8 cellular contexts compared by ENCODE assay signal in the genomic region with DNA sequence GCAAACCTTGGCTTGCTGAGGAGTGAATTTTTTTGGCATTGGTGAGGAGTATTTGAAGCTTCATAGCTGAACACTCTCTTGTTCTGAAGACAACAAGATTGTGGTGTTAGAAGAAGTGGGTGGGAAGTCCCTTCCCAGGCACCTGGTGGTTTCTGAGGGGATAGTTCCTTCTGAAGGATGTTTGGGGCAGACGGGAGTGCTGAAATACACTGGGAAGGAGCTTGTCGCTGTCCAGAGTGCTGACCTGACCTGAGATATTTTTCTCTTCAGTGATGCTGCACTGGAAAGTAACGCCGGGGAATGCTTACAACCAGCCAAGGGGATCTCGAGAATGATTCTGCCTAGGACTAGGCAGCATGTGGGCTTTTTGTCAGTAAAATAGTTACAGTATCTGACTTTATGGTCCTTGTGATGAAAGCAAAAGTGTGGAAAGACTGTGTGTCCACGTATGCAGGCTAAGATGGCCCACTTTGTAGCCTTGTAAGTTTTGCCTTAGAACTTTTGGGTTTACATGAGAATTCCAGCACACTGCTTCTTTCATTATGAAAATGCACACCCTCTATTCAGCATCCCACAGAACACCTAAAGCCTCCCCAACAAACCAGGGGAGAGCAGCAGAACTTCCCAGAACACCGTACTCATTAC. TPM values are rescaled to one million over a fixed set of nuclear protein-coding genes. Genes with fewer than 3 reads are reported as not detected.
A peak's percentile ranks its signal among the peaks of the same experiment; 100 is the strongest.
DNase-seq lines count a peak whose midpoint lies in the region; ATAC-seq and TF ChIP-seq lines count a peak whose summit lies in the region.

No MANE protein-coding gene starts in this region.

- no peak overlapping the region for H3K4me3 Mint-ChIP-seq in endodermal cell

- 46 to 58% methylated on average over 6 to 7 of the region's 7 CpGs for WGBS in endodermal cell (ENCODE audit: insufficient coverage in 1 of 2, insufficient read length in 1 of 2), 2 experiments

- no peaks in the 10 kb centered on the region for H3K4me1 ChIP-seq in endodermal cell (ENCODE audit: control insufficient read depth, insufficient read depth, low read length)

- no peaks in the 10 kb centered on the region for H3K27me3 Mint-ChIP-seq in endodermal cell (ENCODE audit: insufficient read depth)

- H3K27me3 ChIP-seq in endodermal cell (ENCODE audit: control insufficient read depth, insufficient read depth, low read length, poor library complexity, severe bottlenecking) (no peaks in the 10 kb centered on the region), neural cell (ENCODE audit: insufficient read depth, low read depth, low read length) (no peaks in the 10 kb centered on the region)

- TF ChIP-seq CTCF in endodermal cell (conservative IDR thresholded peaks at IDR 0.05), result peak; percentile 71
- TF ChIP-seq CTCF in neural cell (IDR thresholded peaks at IDR 0.05; ENCODE audit: poor library complexity, severe bottlenecking), result no peak

- no peaks in the 10 kb centered on the region for H3K9me3 Mint-ChIP-seq in endodermal cell

- H4K20me1 ChIP-seq in neural cell (ENCODE audit: insufficient read depth), result peaks cover 5% of the 10 kb centered on the region

- H3K4me1 Mint-ChIP-seq in endodermal cell, result peaks cover 14% of the 10 kb centered on the region

- DNase-seq in H4 (ENCODE audit: low spot score) (peak; percentile 43), OCI-M2 (lab: John Stamatoyannopoulos, UW; ENCODE audit: unreplicated experiment) (peak; percentile 11), endodermal cell (peak; percentile 95), NCI-H82 (lab: John Stamatoyannopoulos, UW) (no peak), NCI-H2029 treated with DMSO at 0.1 percent for 48 hours (lab: John Stamatoyannopoulos, UW) (no peak)

- H3K36me3 Mint-ChIP-seq in endodermal cell (ENCODE audit: low read depth), result peaks cover 2% of the 10 kb centered on the region

- H3K9ac ChIP-seq in endodermal cell (ENCODE audit: extremely low read depth, low read length, poor library complexity, severe bottlenecking), result no peak overlapping the region
- no peak overlapping the region for H3K9ac ChIP-seq in neural cell (ENCODE audit: low read length)

- H3K4me3 ChIP-seq in endodermal cell (ENCODE audit: low read length), result no peak overlapping the region
- H3K4me3 ChIP-seq in neural cell (ENCODE audit: low read length), result peak overlapping the region; percentile 44

- no peak for ATAC-seq in HG02938 (IDR thresholded peaks at IDR 0.05; ENCODE audit: unreplicated experiment)
- no peak for ATAC-seq in GM19467 (IDR thresholded peaks at IDR 0.05; ENCODE audit: unreplicated experiment)

- no peaks in the 10 kb centered on the region for H3K9me3 ChIP-seq in endodermal cell (ENCODE audit: control insufficient read depth, low read length)
- no peaks in the 10 kb centered on the region for H3K9me3 ChIP-seq in neural cell (ENCODE audit: low read length)

- H2AFZ ChIP-seq in neural cell (ENCODE audit: low read depth, low read length), result no peak overlapping the region

- H3K4me2 ChIP-seq in neural cell (ENCODE audit: low read length), result no peak overlapping the region

- peaks cover 39% of the 10 kb centered on the region for H3K79me2 ChIP-seq in neural cell (replicated peaks; ENCODE audit: insufficient read depth, low read length)

- H3K9me2 ChIP-seq in neural cell (ENCODE audit: insufficient read depth, low read length), result no peaks in the 10 kb centered on the region

- TF ChIP-seq RAD21 in neural cell (conservative IDR thresholded peaks at IDR 0.05), result no peak

- H3K27ac Mint-ChIP-seq in endodermal cell, result no peak overlapping the region

- no peak overlapping the region for H3K27ac ChIP-seq in endodermal cell (ENCODE audit: low read depth, low read length)
- peak overlapping the region; percentile 39 for H3K27ac ChIP-seq in neural cell (ENCODE audit: low read length)

- no peaks in the 10 kb centered on the region for H3K36me3 ChIP-seq in endodermal cell (ENCODE audit: control insufficient read depth, insufficient read depth, low read length)
- H3K36me3 ChIP-seq in neural cell (ENCODE audit: insufficient read depth, low read length), result no peaks in the 10 kb centered on the region

- no peaks in the 10 kb centered on the region for H3F3A ChIP-seq in neural cell (ENCODE audit: insufficient read depth, low read length, poor library complexity, severe bottlenecking)

- TF ChIP-seq EP300 in neural cell (conservative IDR thresholded peaks at IDR 0.05; ENCODE audit: poor library complexity, severe bottlenecking), result no peak

TF ChIP-seq in neural cell, 6 proteins besides CTCF, POLR2A, EP300 and RAD21:
- TF ChIP-seq, protein P1, sequence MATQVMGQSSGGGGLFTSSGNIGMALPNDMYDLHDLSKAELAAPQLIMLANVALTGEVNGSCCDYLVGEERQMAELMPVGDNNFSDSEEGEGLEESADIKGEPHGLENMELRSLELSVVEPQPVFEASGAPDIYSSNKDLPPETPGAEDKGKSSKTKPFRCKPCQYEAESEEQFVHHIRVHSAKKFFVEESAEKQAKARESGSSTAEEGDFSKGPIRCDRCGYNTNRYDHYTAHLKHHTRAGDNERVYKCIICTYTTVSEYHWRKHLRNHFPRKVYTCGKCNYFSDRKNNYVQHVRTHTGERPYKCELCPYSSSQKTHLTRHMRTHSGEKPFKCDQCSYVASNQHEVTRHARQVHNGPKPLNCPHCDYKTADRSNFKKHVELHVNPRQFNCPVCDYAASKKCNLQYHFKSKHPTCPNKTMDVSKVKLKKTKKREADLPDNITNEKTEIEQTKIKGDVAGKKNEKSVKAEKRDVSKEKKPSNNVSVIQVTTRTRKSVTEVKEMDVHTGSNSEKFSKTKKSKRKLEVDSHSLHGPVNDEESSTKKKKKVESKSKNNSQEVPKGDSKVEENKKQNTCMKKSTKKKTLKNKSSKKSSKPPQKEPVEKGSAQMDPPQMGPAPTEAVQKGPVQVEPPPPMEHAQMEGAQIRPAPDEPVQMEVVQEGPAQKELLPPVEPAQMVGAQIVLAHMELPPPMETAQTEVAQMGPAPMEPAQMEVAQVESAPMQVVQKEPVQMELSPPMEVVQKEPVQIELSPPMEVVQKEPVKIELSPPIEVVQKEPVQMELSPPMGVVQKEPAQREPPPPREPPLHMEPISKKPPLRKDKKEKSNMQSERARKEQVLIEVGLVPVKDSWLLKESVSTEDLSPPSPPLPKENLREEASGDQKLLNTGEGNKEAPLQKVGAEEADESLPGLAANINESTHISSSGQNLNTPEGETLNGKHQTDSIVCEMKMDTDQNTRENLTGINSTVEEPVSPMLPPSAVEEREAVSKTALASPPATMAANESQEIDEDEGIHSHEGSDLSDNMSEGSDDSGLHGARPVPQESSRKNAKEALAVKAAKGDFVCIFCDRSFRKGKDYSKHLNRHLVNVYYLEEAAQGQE (IDR thresholded peaks at IDR 0.05; ENCODE audit: borderline replicate concordance), result peak; percentile 85
- TF ChIP-seq POLR2AphosphoS5 (IDR thresholded peaks at IDR 0.05), result no peak
- TF ChIP-seq MXI1 (conservative IDR thresholded peaks at IDR 0.05; ENCODE audit: poor library complexity, severe bottlenecking), result no peak

RNA-seq across cellular contexts. Expression of gene NFASC, which starts 33.1 kb away (rescaled TPM):
- 3.1 and 3.2 TPM in 2 replicates for total RNA-seq in H4 (2014; rRNA removed; shearing (Covaris generic))
- 10 to 100 TPM; 27.7 to 45.9 TPM for total RNA-seq in endodermal cell
- polyA plus RNA-seq in endodermal cell (2013, experiment 1 of 2), result 38.0 TPM
- 41.3 TPM for polyA plus RNA-seq in endodermal cell (2013, experiment 2 of 2)
- polyA plus RNA-seq in neural cell, result 23.9 and 34.1 TPM in 2 replicates
- polyA minus RNA-seq in neural cell, result 99.3 and 114 TPM in 2 replicates

Comparison
In these comparisons a context has a peak if more than half of its experiments do, and no peak if none do; other contexts are left out.
1. DNase-seq: peak in H4 (single experiment), OCI-M2 (single experiment) and endodermal cell (single experiment); none in NCI-H82 (single experiment) and NCI-H2029 treated with DMSO at 0.1 percent for 48 hours (single experiment).